ENCODE assay signal across 24 cellular contexts in genomic region chr9:123796073-123796472, GRCh38.
"Had no signal": no experiment of that assay in that cellular context is flagged by ENCODE, and none has a peak within 500 bp of the region (broad histone marks: within the 10 kb centered on the region; RNA-seq: fewer than 3 reads in every experiment).

No MANE protein-coding gene starts in this region.

- H3K27ac Mint-ChIP-seq: activated T-helper 1 cell treated with anti-CD3 and anti-CD28 coated beads, Interleukin-12 subunit alpha, Interleukin-12 subunit beta, Interleukin-2, Interleukin-4 antibody, amounts not matched to agents 30 ng/mL and 10 ng/mL and 1 ng/mL, durations not matched to agents 14 hours and 24 hours and 36 hours; endodermal cell; mesothelial cell of epicardium; WTC11 had no signal

- FAIRE-seq: islet of Langerhans, urothelium cell line had no signal

- H3K4me3 ChIP-seq: esophagus squamous epithelium, gastrocnemius medialis, ovary, prostate gland, stomach, suprapubic skin, transverse colon had no signal

- H3K36me3 ChIP-seq: esophagus squamous epithelium, gastrocnemius medialis, ovary, prostate gland, spleen, stomach, suprapubic skin, transverse colon had no signal

- H3K27me3 ChIP-seq: esophagus squamous epithelium, gastrocnemius medialis, ovary, spleen, stomach, suprapubic skin, transverse colon had no signal

- ATAC-seq: gastrocnemius medialis, left ventricle myocardium superior, natural killer cell, WTC11 had no signal

- H3K4me1 Mint-ChIP-seq: mesothelial cell of epicardium had no signal

- DNase-seq: activated CD4-positive, alpha-beta T cell treated with anti-CD3 and anti-CD28 coated beads, Interleukin-2, amount 50 U/mL, for 48 hours; activated gamma-delta T cell treated with Interleukin-2 at 50 U/mL for 16 hours; cerebellar nuclear complex; cortex of kidney; endodermal cell; esophagus squamous epithelium; gastrocnemius medialis; head of caudate nucleus; left ventricle myocardium superior; mammary epithelial cell; natural killer cell; ovary; spleen; stimulated activated CD4-positive, alpha-beta T cell treated with anti-CD3 and anti-CD28 coated beads, Interleukin-4, amount 100 ng/mL, for 24 hours; stomach; T-helper 9 cell; transverse colon had no signal

- H3K27ac ChIP-seq: esophagus squamous epithelium, gastrocnemius medialis, ovary, prostate gland, stomach, suprapubic skin, transverse colon had no signal

- H3K4me1 ChIP-seq: esophagus squamous epithelium, stomach had no signal

- H3K4me3 Mint-ChIP-seq: activated T-helper 1 cell treated with anti-CD3 and anti-CD28 coated beads, Interleukin-12 subunit alpha, Interleukin-12 subunit beta, Interleukin-2, Interleukin-4 antibody, amounts not matched to agents 30 ng/mL and 10 ng/mL and 1 ng/mL, durations not matched to agents 14 hours and 24 hours and 36 hours; endodermal cell; mesothelial cell of epicardium; WTC11 had no signal

- H3K9me3 ChIP-seq: esophagus squamous epithelium, gastrocnemius medialis, ovary, prostate gland, spleen, stomach, suprapubic skin, transverse colon had no signal

- H3K9me3 Mint-ChIP-seq: activated T-helper 1 cell treated with anti-CD3 and anti-CD28 coated beads, Interleukin-12 subunit alpha, Interleukin-12 subunit beta, Interleukin-2, Interleukin-4 antibody, amounts not matched to agents 30 ng/mL and 10 ng/mL and 1 ng/mL, durations not matched to agents 14 hours and 24 hours and 36 hours; endodermal cell; mesothelial cell of epicardium; natural killer cell; WTC11 had no signal

- H3K36me3 Mint-ChIP-seq: mesothelial cell of epicardium, WTC11 had no signal
